ENCODE assay signal across 23 cellular contexts in genomic region chr2:223852281-223852795, GRCh38.
"Had no signal": no experiment of that assay in that cellular context is flagged by ENCODE, and none has a peak within 500 bp of the region (broad histone marks: within the 10 kb centered on the region; RNA-seq: fewer than 3 reads in every experiment).

No MANE protein-coding gene starts in this region.

- H3K27me3 ChIP-seq: esophagus squamous epithelium, heart right ventricle, neural progenitor cell, right lobe of liver, tibial nerve, upper lobe of right lung, uterus had no signal

- H3K79me2 ChIP-seq: parathyroid adenoma had no signal

- H3K4me2 ChIP-seq: neural progenitor cell had no signal

- H3K9me3 ChIP-seq: esophagus squamous epithelium, heart right ventricle, lower lobe of right lung, right lobe of liver, thoracic aorta, tibial nerve, upper lobe of right lung, uterus had no signal

- H3K9ac ChIP-seq: neural progenitor cell, parathyroid adenoma had no signal

- H3K4me3 ChIP-seq: esophagus squamous epithelium, heart right ventricle, lower lobe of right lung, neural progenitor cell, right lobe of liver, thoracic aorta, tibial nerve, upper lobe of right lung, uterus had no signal

- H3K4me1 ChIP-seq: esophagus squamous epithelium, heart right ventricle, lower lobe of right lung, neural progenitor cell, parathyroid adenoma, right lobe of liver, tibial nerve, upper lobe of right lung, uterus had no signal

- H3K36me3 ChIP-seq: esophagus squamous epithelium, lower lobe of right lung, neural progenitor cell, thoracic aorta, upper lobe of right lung, uterus had no signal

- ATAC-seq: heart right ventricle; left cardiac atrium; left ventricle myocardium superior; lower lobe of right lung; naive thymus-derived CD4-positive, alpha-beta T cell; right lobe of liver; stimulated activated naive B cell treated with anti-CD40 and anti-IgM and Interleukin-4, amounts not matched to agents 10 μg/mL and 1 μg/mL and 100 μg/mL, for 72 hours; upper lobe of right lung had no signal

- H3K27ac ChIP-seq: esophagus squamous epithelium, heart right ventricle, lower lobe of right lung, neural progenitor cell, parathyroid adenoma, right lobe of liver, thoracic aorta, tibial nerve, upper lobe of right lung, uterus had no signal

- H2AFZ ChIP-seq: neural progenitor cell, parathyroid adenoma had no signal

- DNase-seq: cortex of kidney; effector memory CD8-positive, alpha-beta T cell; erythroblast; esophagus squamous epithelium; foreskin melanocyte; glutamatergic neuron; heart right ventricle; hypothalamus; left cardiac atrium; left ventricle myocardium superior; lower lobe of right lung; naive thymus-derived CD4-positive, alpha-beta T cell; right lobe of liver; small intestine; stimulated activated CD4-positive, alpha-beta T cell treated with anti-CD3 and anti-CD28 coated beads, Interleukin-15, amount 100 ng/mL, for 24 hours; stimulated activated CD4-positive, alpha-beta T cell treated with anti-CD3 and anti-CD28 coated beads, Interleukin-2, amount 100 ng/mL, for 48 hours; stimulated activated naive B cell treated with anti-CD40 and anti-IgM and Interleukin-4, amounts not matched to agents 10 μg/mL and 1 μg/mL and 100 μg/mL, for 72 hours; upper lobe of right lung; uterus had no signal
